ENCODE assay signal across 12 cellular contexts in the genomic region with DNA sequence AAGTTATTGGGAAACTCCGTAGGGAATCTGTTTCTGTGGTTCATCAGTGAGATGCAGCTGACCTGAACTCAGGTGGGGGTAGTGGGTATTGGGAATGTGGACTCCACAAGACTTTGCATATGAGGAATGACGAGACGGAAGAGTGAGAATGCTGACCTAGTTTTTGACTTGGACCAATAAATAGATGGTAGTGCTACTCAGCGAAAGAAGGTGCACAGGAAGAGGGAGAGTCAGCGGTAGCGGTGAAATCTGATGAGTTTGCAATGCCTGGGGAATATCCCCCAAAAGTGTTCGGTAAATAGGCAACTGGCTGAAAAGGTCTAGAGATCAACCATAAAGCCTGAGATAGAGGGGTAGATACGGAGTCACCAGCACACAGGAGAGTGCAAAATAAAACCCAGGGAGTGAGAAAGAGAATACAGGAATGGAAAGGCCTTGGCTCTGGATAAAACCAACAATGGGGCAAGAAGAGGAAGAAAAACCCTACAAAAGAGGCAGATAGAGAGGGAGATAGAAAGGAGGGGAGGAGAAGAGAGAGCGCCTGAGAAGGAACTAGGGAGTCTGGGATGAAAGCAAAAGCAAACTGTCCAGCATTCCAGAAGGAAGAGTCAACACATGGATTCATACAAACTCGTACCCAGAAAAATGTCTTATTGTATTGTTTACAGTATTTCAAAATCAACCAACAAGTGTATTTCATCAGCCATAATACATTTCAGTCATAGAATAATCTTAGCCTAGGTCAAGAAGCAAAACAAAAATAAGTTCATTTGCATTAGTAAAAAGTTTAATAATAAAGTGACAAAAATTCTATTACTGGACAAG. TPM values are rescaled to one million over a fixed set of nuclear protein-coding genes. Genes with fewer than 3 reads are reported as not detected.
DNase-seq lines count a peak whose midpoint lies in the region; ATAC-seq and TF ChIP-seq lines count a peak whose summit lies in the region.
"Had no signal": no experiment of that assay in that cellular context is flagged by ENCODE, and none has a peak within 500 bp of the region (broad histone marks: within the 10 kb centered on the region; RNA-seq: fewer than 3 reads in every experiment).

No MANE protein-coding gene starts in this region.

- H3K79me1 ChIP-seq in trophoblast cell (ENCODE audit: low read length) = peaks cover 10% of the 10 kb centered on the region

- H2BK12ac ChIP-seq in trophoblast cell (ENCODE audit: low read length) = no peak overlapping the region

- no peaks in the 10 kb centered on the region for H3K9me3 Mint-ChIP-seq in activated CD8-positive, alpha-beta T cell treated with anti-CD3 and anti-CD28 coated beads, Interleukin-2, amount 10 ng/mL, durations not matched to agents 7 days and 5 days (ENCODE audit: insufficient read depth)
- H3K9me3 Mint-ChIP-seq: activated T-cell treated with anti-CD3 and anti-CD28 coated beads, Interleukin-2, amount 50 U/mL, for 4 hours; T-helper 2 cell treated with Interferon-gamma antibody and Interleukin-4, amounts not matched to agents 5 μg/mL and 100 μg/mL, for 36 hours had no signal

- no peaks in the 10 kb centered on the region for H3K27me3 Mint-ChIP-seq in activated CD8-positive, alpha-beta T cell treated with anti-CD3 and anti-CD28 coated beads, Interleukin-2, amount 10 ng/mL, durations not matched to agents 7 days and 5 days (ENCODE audit: low read depth)

- H2AK5ac ChIP-seq in trophoblast cell (ENCODE audit: low read length) = no peak overlapping the region

- H2AFZ ChIP-seq in trophoblast cell (ENCODE audit: insufficient read depth, low read length, poor library complexity) = no peak overlapping the region

- CTCF ChIA-PET in Panc1 (lab: Charles Lee) = no interaction called here
- CTCF ChIA-PET in activated CD8-positive, alpha-beta T cell treated with anti-CD3 and anti-CD28 coated beads, Interleukin-2, amount 10 ng/mL, durations not matched to agents 7 days and 5 days (lab: Charles Lee) = interaction anchor here (0.6 to 1.0 kb wide), 2 partner anchors 101 to 483 kb away, joined by 3 read pairs; no protein-coding TSS in a partner anchor

- no peak overlapping the region for H2BK5ac ChIP-seq in trophoblast cell (ENCODE audit: low read depth, low read length, poor library complexity)

- POLR2A ChIA-PET in Panc1 (lab: Charles Lee) = no interaction called here
- POLR2A ChIA-PET in activated CD8-positive, alpha-beta T cell treated with anti-CD3 and anti-CD28 coated beads, Interleukin-2, amount 10 ng/mL, durations not matched to agents 7 days and 5 days (lab: Charles Lee) = no interaction called here

- peak overlapping the region; percentile 91 for H3K4ac ChIP-seq in trophoblast cell (ENCODE audit: low read depth, low read length)

- H3K9me3 ChIP-seq in ES-I3 (ENCODE audit: control insufficient read depth, insufficient read depth, low read length) (no peaks in the 10 kb centered on the region), Panc1 (ENCODE audit: control insufficient read depth, insufficient read depth, low read depth, low read length) (no peaks in the 10 kb centered on the region), trophoblast cell (ENCODE audit: insufficient read depth, low read depth, low read length) (peaks cover 2% of the 10 kb centered on the region)

- H3K4me2 ChIP-seq in trophoblast cell (ENCODE audit: low read length) = peak overlapping the region; percentile 35

- no peak overlapping the region for H2BK120ac ChIP-seq in trophoblast cell (ENCODE audit: insufficient read depth, low read length, poor library complexity)

- no peak overlapping the region for H4K91ac ChIP-seq in trophoblast cell (ENCODE audit: low read depth, low read length)

- H3K27me3 ChIP-seq in Panc1 (ENCODE audit: control insufficient read depth, insufficient read depth, low read length) (no peaks in the 10 kb centered on the region), trophoblast cell (ENCODE audit: insufficient read depth, low read length) (no peaks in the 10 kb centered on the region)

- H3K4me3 ChIP-seq in Panc1 (ENCODE audit: low read depth in 2 of 2, low read length in 2 of 2) (peak overlapping the region in 1 of 2 experiments; percentile 29; a peak in 2 of 4 replicates), epithelial cell of esophagus (ENCODE audit: low read length) (no peak overlapping the region), trophoblast cell (ENCODE audit: low read depth, low read length) (no peak overlapping the region)

- intact Hi-C loops in Panc1 (cut with micrococcal nuclease; ENCODE audit: unreplicated experiment) = no loop called here

- no peak overlapping the region for H3K23ac ChIP-seq in trophoblast cell (ENCODE audit: low read length)

- peak overlapping the region; percentile 44 for H4K12ac ChIP-seq in trophoblast cell (ENCODE audit: low read depth, low read length)

- peak overlapping the region; percentile 14 for H4K8ac ChIP-seq in trophoblast cell (ENCODE audit: low read depth, low read length)

- peaks cover 35% of the 10 kb centered on the region for H3K79me2 ChIP-seq in trophoblast cell (ENCODE audit: control insufficient read depth, insufficient read depth, low read length, poor library complexity)

- no peaks in the 10 kb centered on the region for H3K36me3 ChIP-seq in ES-I3 (ENCODE audit: insufficient read depth, low read length)
- no peaks in the 10 kb centered on the region for H3K36me3 ChIP-seq in Panc1 (ENCODE audit: control insufficient read depth, insufficient read depth, low read length)
- H3K36me3 ChIP-seq in trophoblast cell (ENCODE audit: control insufficient read depth in 1 of 2, insufficient read depth in 2 of 2, low read length in 2 of 2) = peaks cover 4 to 5% of the 10 kb centered on the region in 2 experiments

- H3K9ac ChIP-seq in ES-I3 (ENCODE audit: low read depth, low read length) (peak overlapping the region; percentile 29; the same call in 1 of the 2 replicates), trophoblast cell (ENCODE audit: low read length) (no peak overlapping the region)

- peaks cover 13% of the 10 kb centered on the region for H3K36me3 Mint-ChIP-seq in activated CD8-positive, alpha-beta T cell treated with anti-CD3 and anti-CD28 coated beads, Interleukin-2, amount 10 ng/mL, durations not matched to agents 7 days and 5 days (ENCODE audit: low read depth)

- no peak overlapping the region for H3K27ac Mint-ChIP-seq in activated CD8-positive, alpha-beta T cell treated with anti-CD3 and anti-CD28 coated beads, Interleukin-2, amount 10 ng/mL, durations not matched to agents 7 days and 5 days
- H3K27ac Mint-ChIP-seq: T-helper 2 cell treated with Interferon-gamma antibody and Interleukin-4, amounts not matched to agents 5 μg/mL and 100 μg/mL, for 36 hours had no signal

- BruUV-seq in Panc1 (replicated peaks; lab: Mats Ljungman, UMichigan) = no TSS peak

- no peak overlapping the region for H3K18ac ChIP-seq in trophoblast cell (ENCODE audit: low read length)

- H3K4me1 Mint-ChIP-seq in activated CD8-positive, alpha-beta T cell treated with anti-CD3 and anti-CD28 coated beads, Interleukin-2, amount 10 ng/mL, durations not matched to agents 7 days and 5 days (ENCODE audit: low read depth) = peaks cover 33% of the 10 kb centered on the region

- H3K14ac ChIP-seq in trophoblast cell (ENCODE audit: low read length) = no peak overlapping the region

- TF ChIP-seq CTCF in Panc1 (IDR thresholded peaks at IDR 0.05) (no peak), epithelial cell of esophagus (IDR thresholded peaks at IDR 0.05; ENCODE audit: insufficient read depth, low read depth, low read length, missing control alignments) (no peak)

- in situ Hi-C loops in Panc1 (cut with HindIII; ENCODE audit: low pct_unique_long_range_greater_than_20kb, low sequenced_read_pairs) = no loop called here

- no CpG with 5 or more reads among the region's 10 CpGs for whole genome bisulfite sequencing in trophoblast cell (ENCODE audit: extremely low coverage, insufficient coverage, insufficient read length)

- H3K4me3 Mint-ChIP-seq in activated CD8-positive, alpha-beta T cell treated with anti-CD3 and anti-CD28 coated beads, Interleukin-2, amount 10 ng/mL, durations not matched to agents 7 days and 5 days = no peak overlapping the region
- H3K4me3 Mint-ChIP-seq: activated T-cell treated with anti-CD3 and anti-CD28 coated beads, Interleukin-2, amount 50 U/mL, for 4 hours; T-helper 2 cell treated with Interferon-gamma antibody and Interleukin-4, amounts not matched to agents 5 μg/mL and 100 μg/mL, for 36 hours had no signal

- DNase-seq in Panc1 (ENCODE audit: low read depth, low spot score) (no peak), epithelial cell of esophagus (ENCODE audit: low read depth) (peak; percentile 83), trophoblast cell (peak in 1 of 2 donors; percentile 66), NCI-H1417 treated with DMSO at 0.1 percent for 48 hours (lab: John Stamatoyannopoulos, UW) (no peak)
- DNase-seq in activated CD8-positive, alpha-beta T cell treated with anti-CD3 and anti-CD28 coated beads, Interleukin-2, amount 10 ng/mL, durations not matched to agents 7 days and 5 days = no peak
- DNase-seq in activated naive CD4-positive, alpha-beta T cell treated with Interleukin-2 at 50 U/mL for 16 hours = no peak
- DNase-seq: activated T-cell treated with anti-CD3 and anti-CD28 coated beads, Interleukin-2, amount 50 U/mL, for 4 hours; NCI-H345 had no signal

- H3K27ac ChIP-seq in Panc1 (ENCODE audit: low read length) (peak overlapping the region; percentile 9; the same call in 1 of the 2 replicates), trophoblast cell (ENCODE audit: low read depth, low read length) (no peak overlapping the region)

- H3K4me1 ChIP-seq in ES-I3 (ENCODE audit: insufficient read depth, low read length) = peaks cover 28% of the 10 kb centered on the region; the same call in 1 of the 2 replicates
- H3K4me1 ChIP-seq in Panc1 (ENCODE audit: control insufficient read depth, insufficient read depth, low read length) = peaks cover 17% of the 10 kb centered on the region
- peaks cover 14 to 18% of the 10 kb centered on the region in 2 experiments for H3K4me1 ChIP-seq in trophoblast cell (ENCODE audit: control insufficient read depth in 1 of 2, insufficient read depth in 2 of 2, low read length in 2 of 2)

- ATAC-seq in Panc1 (no peak), GM19395 (IDR thresholded peaks at IDR 0.05; ENCODE audit: unreplicated experiment) (no peak)
- no peak for ATAC-seq in activated CD8-positive, alpha-beta T cell treated with anti-CD3 and anti-CD28 coated beads, Interleukin-2, amount 10 ng/mL, durations not matched to agents 7 days and 5 days
- ATAC-seq: activated T-cell treated with anti-CD3 and anti-CD28 coated beads, Interleukin-2, amount 50 U/mL, for 4 hours; left lobe of liver had no signal

RNA-seq across cellular contexts. Expression of a gene that starts 5.4 kb away (rescaled TPM):
- total RNA-seq in Panc1 (2021; ENCODE audit: unreplicated experiment) = 45.8 TPM
- polyA plus RNA-seq in Panc1 (2012; ENCODE audit: insufficient read length) = 26.3 TPM
- 65.0 and 66.8 TPM in 2 replicates for polyA plus RNA-seq in trophoblast cell (2013)
- total RNA-seq in activated CD8-positive, alpha-beta T cell treated with anti-CD3 and anti-CD28 coated beads, Interleukin-2, amount 10 ng/mL, durations not matched to agents 7 days and 5 days = 10 to 100 TPM; 26.3 to 28.1 TPM
